ENCODE assay signal across 26 cellular contexts in genomic region chrX:78366576-78366975, GRCh38. TPM values are rescaled to one million over a fixed set of nuclear protein-coding genes. Genes with fewer than 3 reads are reported as not detected.
DNase-seq lines count a peak whose midpoint lies in the region; ATAC-seq, FAIRE-seq and TF ChIP-seq lines count a peak whose summit lies in the region.
"Had no signal": no experiment of that assay in that cellular context is flagged by ENCODE, and none has a peak within 500 bp of the region (broad histone marks: within the 10 kb centered on the region; RNA-seq: fewer than 3 reads in every experiment).

No MANE protein-coding gene starts in this region.

- POLR2A ChIA-PET in A549 (lab: Yijun Ruan, JAX) (no interaction called here), PC-3 (lab: Charles Lee; ENCODE audit: unreplicated experiment) (no interaction called here)
- POLR2A ChIA-PET in naive thymus-derived CD4-positive, alpha-beta T cell (lab: Charles Lee): no interaction called here

- no peak for TF ChIP-seq RAD21 in A549 (conservative IDR thresholded peaks at IDR 0.05 in 1 of 2, IDR thresholded peaks at IDR 0.05 in 1 of 2)

- no TSS peak for BruUV-seq in PC-3 (replicated peaks; lab: Mats Ljungman, UMichigan)

- CTCF ChIA-PET in A549 (lab: Yijun Ruan, JAX): no interaction called here
- CTCF ChIA-PET in PC-3 (lab: Charles Lee): no interaction called here
- CTCF ChIA-PET in naive thymus-derived CD4-positive, alpha-beta T cell (lab: Charles Lee): no interaction called here

- H3K4me1 Mint-ChIP-seq in naive thymus-derived CD4-positive, alpha-beta T cell: peaks cover 0 to 3% (median 0%) of the 10 kb centered on the region in 7 donors
- H3K4me1 Mint-ChIP-seq: B cell had no signal

- 0% methylated on average over 1 of the region's 1 CpG for WGBS in A549 (ENCODE audit: missing lambda C conversion rate)

- no peaks in the 10 kb centered on the region for H3K4me1 ChIP-seq in A549
- H3K4me1 ChIP-seq in PC-3 (ENCODE audit: insufficient read depth, low read length): peaks cover 26% of the 10 kb centered on the region
- H3K4me1 ChIP-seq in naive thymus-derived CD4-positive, alpha-beta T cell (ENCODE audit: control insufficient read depth in 2 of 2, insufficient read depth in 2 of 2, low read length in 2 of 2): no peaks in the 10 kb centered on the region
- H3K4me1 ChIP-seq in kidney (ENCODE audit: control insufficient read depth in 1 of 2, insufficient read depth in 1 of 2, low read depth in 1 of 2, low read length in 2 of 2): no peaks in the 10 kb centered on the region
- H3K4me1 ChIP-seq: BLaER1 treated with 17β-estradiol and CSF1 and Interleukin-3, amounts not matched to agents 10 nM and 100 nM; Caco-2 had no signal

- H3K27me3 ChIP-seq in PC-3 (ENCODE audit: low read length): no peaks in the 10 kb centered on the region
- H3K27me3 ChIP-seq in naive thymus-derived CD4-positive, alpha-beta T cell (ENCODE audit: control insufficient read depth in 2 of 2, insufficient read depth in 2 of 2, low read length in 2 of 2): no peaks in the 10 kb centered on the region

- H4K20me1 ChIP-seq in PC-3 (ENCODE audit: low read length): no peaks in the 10 kb centered on the region
- H4K20me1 ChIP-seq: BLaER1 treated with 17β-estradiol and CSF1 and Interleukin-3, amounts not matched to agents 10 nM and 100 nM had no signal

- H2AFZ ChIP-seq in PC-3 (ENCODE audit: low read length): no peak overlapping the region

- ATAC-seq in A549 (no peak), PC-3 (peak; percentile 92), GM21381 (IDR thresholded peaks at IDR 0.05; ENCODE audit: unreplicated experiment) (no peak)
- ATAC-seq in naive thymus-derived CD4-positive, alpha-beta T cell: no peak
- ATAC-seq: CD8-positive, alpha-beta T cell; GM12878 had no signal

- H3K4me2 ChIP-seq in A549 (no peak overlapping the region), PC-3 (ENCODE audit: low read length) (peak overlapping the region; percentile 44; the same call in 1 of the 2 replicates)
- H3K4me2 ChIP-seq: BLaER1 treated with 17β-estradiol and CSF1 and Interleukin-3, amounts not matched to agents 10 nM and 100 nM had no signal

- H3K27ac ChIP-seq in A549: no peak overlapping the region
- peak overlapping the region; percentile 82 for H3K27ac ChIP-seq in PC-3 (ENCODE audit: low read length)
- H3K27ac ChIP-seq in naive thymus-derived CD4-positive, alpha-beta T cell (ENCODE audit: low read depth, low read length): no peak overlapping the region
- H3K27ac ChIP-seq in kidney (ENCODE audit: low read depth in 2 of 2, low read length in 2 of 2): no peak overlapping the region
- H3K27ac ChIP-seq: BLaER1 treated with 17β-estradiol and CSF1 and Interleukin-3, amounts not matched to agents 10 nM and 100 nM; C4-2B had no signal

- TF ChIP-seq POLR2A in A549 (IDR thresholded peaks at IDR 0.05; ENCODE audit: low read length): no peak

- no peaks in the 10 kb centered on the region for H3K27me3 Mint-ChIP-seq in naive thymus-derived CD4-positive, alpha-beta T cell
- H3K27me3 Mint-ChIP-seq: B cell; CD4-positive, alpha-beta T cell had no signal

- no peaks in the 10 kb centered on the region for H3K79me2 ChIP-seq in PC-3 (ENCODE audit: low read length)

- no peaks in the 10 kb centered on the region for H3K36me3 ChIP-seq in PC-3 (ENCODE audit: low read depth, low read length)
- no peaks in the 10 kb centered on the region for H3K36me3 ChIP-seq in naive thymus-derived CD4-positive, alpha-beta T cell (ENCODE audit: control insufficient read depth in 2 of 3, insufficient read depth in 3 of 3, low read length in 3 of 3)
- no peaks in the 10 kb centered on the region for H3K36me3 ChIP-seq in kidney (ENCODE audit: control insufficient read depth in 1 of 2, insufficient read depth in 2 of 2, low read length in 2 of 2)
- H3K36me3 ChIP-seq: BLaER1 treated with 17β-estradiol and CSF1 and Interleukin-3, amounts not matched to agents 10 nM and 100 nM had no signal

- peaks cover 0 to 28% (median 12%) of the 10 kb centered on the region in 11 donors for H3K9me3 Mint-ChIP-seq in naive thymus-derived CD4-positive, alpha-beta T cell

- H3K36me3 Mint-ChIP-seq in naive thymus-derived CD4-positive, alpha-beta T cell: peaks cover 0 to 16% (median 0%) of the 10 kb centered on the region in 5 donors
- H3K36me3 Mint-ChIP-seq: CD8-positive, alpha-beta T cell had no signal

- no peak for TF ChIP-seq EP300 in A549 (IDR thresholded peaks at IDR 0.05)

- no peaks in the 10 kb centered on the region for H3K9me2 ChIP-seq in PC-3 (replicated peaks; ENCODE audit: low read length)

- no peak overlapping the region for H3K4me3 ChIP-seq in A549
- no peak overlapping the region for H3K4me3 ChIP-seq in PC-3 (ENCODE audit: low read length)
- H3K4me3 ChIP-seq in naive thymus-derived CD4-positive, alpha-beta T cell (ENCODE audit: low read length): no peak overlapping the region
- no peak overlapping the region for H3K4me3 ChIP-seq in kidney (ENCODE audit: low read length in 2 of 2)
- H3K4me3 ChIP-seq: BLaER1 treated with 17β-estradiol and CSF1 and Interleukin-3, amounts not matched to agents 10 nM and 100 nM; GM12878 had no signal

- FAIRE-seq in A549 (lab: Jason Lieb, UNC): peak; percentile 90
- FAIRE-seq in colon (lab: Jason Lieb, UNC): peak; percentile 58
- FAIRE-seq in kidney (lab: Jason Lieb, UNC): no peak
- FAIRE-seq: A204.1, D721Med, GM12878, GM12892 had no signal

- TF ChIP-seq CTCF in A549 (IDR thresholded peaks at IDR 0.05) (no peak), PC-3 (conservative IDR thresholded peaks at IDR 0.05; ENCODE audit: low read depth, low read length) (no peak), kidney (IDR thresholded peaks at IDR 0.05; ENCODE audit: borderline replicate concordance, extremely low read depth, insufficient read depth) (no peak)

- H3K4me3 Mint-ChIP-seq in naive thymus-derived CD4-positive, alpha-beta T cell: no peak overlapping the region
- H3K4me3 Mint-ChIP-seq: B cell; CD4-positive, alpha-beta T cell; CD8-positive, alpha-beta T cell had no signal

- intact Hi-C loops in PC-3 (cut with micrococcal nuclease) (loop anchor here (5.0 to 10.0 kb wide), 2 partner anchors 229 to 288 kb away; partner anchors contain the start of genes RTL3 and TAF9B), kidney (cut with DNase I) (no loop called here)
- intact Hi-C loops in naive thymus-derived CD4-positive, alpha-beta T cell (cut with micrococcal nuclease): no loop called here

- H3K27ac Mint-ChIP-seq in naive thymus-derived CD4-positive, alpha-beta T cell: no peak overlapping the region
- H3K27ac Mint-ChIP-seq: B cell; CD4-positive, alpha-beta T cell; CD8-positive, alpha-beta T cell had no signal

- peaks cover 13% of the 10 kb centered on the region for H3F3A ChIP-seq in PC-3 (ENCODE audit: low read length, unreplicated experiment)

- H3K9ac ChIP-seq in PC-3 (ENCODE audit: low read length) (no peak overlapping the region), kidney (ENCODE audit: low read length in 2 of 2) (no peak overlapping the region)
- H3K9ac ChIP-seq: BLaER1 treated with 17β-estradiol and CSF1 and Interleukin-3, amounts not matched to agents 10 nM and 100 nM had no signal

- H3K9me3 ChIP-seq in A549: no peaks in the 10 kb centered on the region
- H3K9me3 ChIP-seq in PC-3 (ENCODE audit: low read length): no peaks in the 10 kb centered on the region
- H3K9me3 ChIP-seq in naive thymus-derived CD4-positive, alpha-beta T cell (ENCODE audit: control insufficient read depth in 2 of 3, low read length in 3 of 3): no peaks in the 10 kb centered on the region
- H3K9me3 ChIP-seq in kidney (ENCODE audit: control insufficient read depth in 1 of 2, low read length in 2 of 2): no peaks in the 10 kb centered on the region
- H3K9me3 ChIP-seq: Caco-2 had no signal

- no peak for DNase-seq in A549 (ENCODE audit: low read depth in 1 of 2, low spot score in 1 of 2)
- DNase-seq in PC-3: peak; percentile 71
- no peak for DNase-seq in naive thymus-derived CD4-positive, alpha-beta T cell
- no peak for DNase-seq in kidney
- DNase-seq: 8988T; AML-193; Caco-2; Calu3; CD4-positive, alpha-beta T cell; CD8-positive, alpha-beta T cell; DMS79; DND-41; EL; GDM1 had no signal

TF ChIP-seq in A549, 52 proteins besides CTCF, POLR2A, EP300 and RAD21 (continues in another document):
- TF ChIP-seq FOXS1 (CRISPR knock-in tag; IDR thresholded peaks at IDR 0.05) (no peak), EHF (CRISPR knock-in tag; IDR thresholded peaks at IDR 0.05) (no peak), HOXA7 (CRISPR knock-in tag; IDR thresholded peaks at IDR 0.05) (no peak), REST (IDR thresholded peaks at IDR 0.05) (no peak)

RNA-seq across cellular contexts. Expression of gene CYSLTR1, which starts 39.2 kb away (rescaled TPM):
- polyA plus RNA-seq in A549 (2011; rRNA removed) (not detected in 2 replicates), A549 (2017; fragmentation: RNase III; extraction: RNeasy Plus Mini Kit Qiagen cat#74134 plus additional on column Dnase treatment) (not detected in 3 replicates), kidney (ENCODE audit: insufficient read depth, low read depth, low replicate concordance) (1.5 TPM)
- not detected in 2 replicates for polyA plus RNA-seq in A549 (2012; cell fraction: cytosol; rRNA removed)
- polyA plus RNA-seq in A549 (2012; cell fraction: nucleus; rRNA removed): not detected in 2 replicates
- not detected in 2 replicates for polyA minus RNA-seq in A549 (2011; rRNA and poly(A)+ RNA removed)
- total RNA-seq in PC-3 (2014; rRNA removed) (not detected in 2 replicates), kidney (5.5 TPM)
- total RNA-seq in naive thymus-derived CD4-positive, alpha-beta T cell: 10 to 100 TPM; 13.7 to 71.9 (median 24.9) TPM
- 10 to 100 TPM; 19.7 to 35.8 TPM for polyA plus RNA-seq in naive thymus-derived CD4-positive, alpha-beta T cell
- total RNA-seq: Caco-2, Calu3, Daoy, G401 had no signal
- polyA plus RNA-seq: BJ had no signal
